Comparison of ENCODE assay signal across 8 cellular contexts in genomic region chr16:66516172-66516807, GRCh38. TPM values are rescaled to one million over a fixed set of nuclear protein-coding genes. Genes with fewer than 3 reads are reported as not detected.
DNase-seq lines count a peak whose midpoint lies in the region; ATAC-seq and TF ChIP-seq lines count a peak whose summit lies in the region.

No MANE protein-coding gene starts in this region.

- POLR2A ChIA-PET in AG04450 (lab: Yijun Ruan, JAX) = no interaction called here

- DNase-seq in AG04450 (ENCODE audit: low read depth, low spot score) (no peak), left lobe of liver (ENCODE audit: low spot score) (no peak), upper lobe of right lung (no peak), NCI-H2029 treated with DMSO at 0.1 percent for 48 hours (lab: John Stamatoyannopoulos, UW) (no peak), RKO (ENCODE audit: low spot score) (no peak)

- TF ChIP-seq CTCF in AG04450 (IDR thresholded peaks at IDR 0.05; ENCODE audit: low read depth, low read length) = no peak
- TF ChIP-seq CTCF in upper lobe of right lung (IDR thresholded peaks at IDR 0.05) = no peak

- CTCF ChIA-PET in AG04450 (lab: Charles Lee) = interaction anchor here (0.6 to 1.5 kb wide), 14 partner anchors 10 to 245 kb away, joined by 3 to 17 read pairs (median 6); no protein-coding TSS in a partner anchor

- ATAC-seq in GM21723 (IDR thresholded peaks at IDR 0.05; ENCODE audit: unreplicated experiment) (peak; percentile 3), SK-N-SH treated with all-trans-retinoic acid at 6 μM for 48 hours (no peak; the same call in 1 of the 3 replicates), left lobe of liver (peak; percentile 73), upper lobe of right lung (peak; percentile 3), HG02938 (IDR thresholded peaks at IDR 0.05; ENCODE audit: unreplicated experiment) (no peak)

- H3K36me3 ChIP-seq in upper lobe of right lung = no peaks in the 10 kb centered on the region

- H3K27ac ChIP-seq in AG04450 (ENCODE audit: low read depth, low read length) = peak overlapping the region; percentile 39
- H3K27ac ChIP-seq in upper lobe of right lung = peak overlapping the region; percentile 97

- intact Hi-C loops in upper lobe of right lung (cut with DNase I) = no loop called here

- no peaks in the 10 kb centered on the region; the same call in 1 of the 2 replicates for H3K9me3 ChIP-seq in AG04450 (ENCODE audit: control insufficient read depth, insufficient read depth, low read length)
- no peaks in the 10 kb centered on the region for H3K9me3 ChIP-seq in upper lobe of right lung

- peaks cover 80% of the 10 kb centered on the region for H3K4me1 ChIP-seq in upper lobe of right lung

- no peaks in the 10 kb centered on the region for H3K27me3 ChIP-seq in AG04450 (ENCODE audit: control insufficient read depth, insufficient read depth, low read length)
- H3K27me3 ChIP-seq in upper lobe of right lung = no peaks in the 10 kb centered on the region

- H3K4me3 ChIP-seq in AG04450 (ENCODE audit: low read depth, low read length) (no peak overlapping the region), upper lobe of right lung (no peak overlapping the region)

TF ChIP-seq in SK-N-SH treated with all-trans-retinoic acid at 6 μM for 48 hours, 23 proteins besides CTCF, POLR2A, EP300 and RAD21:
- TF ChIP-seq ZFP3 (CRISPR knock-in tag; IDR thresholded peaks at IDR 0.05) (no peak), BACH2 (CRISPR knock-in tag; IDR thresholded peaks at IDR 0.05; ENCODE audit: borderline replicate concordance) (no peak), GLIS3 (CRISPR knock-in tag; IDR thresholded peaks at IDR 0.05) (0 out of 2 replicates have a peak, but pooled peaks have one; percentile 15), ESRRG (CRISPR knock-in tag; IDR thresholded peaks at IDR 0.05) (no peak)

RNA-seq across cellular contexts. Expression of gene TK2, which starts 33.6 kb away (rescaled TPM):
- polyA plus RNA-seq in AG04450 (2011; rRNA removed) = 33.3 and 34.2 TPM in 2 replicates
- 41.1 and 42.9 TPM in 2 replicates for polyA minus RNA-seq in AG04450 (2011; rRNA and poly(A)+ RNA removed)
- total RNA-seq in left lobe of liver (39.0 TPM), upper lobe of right lung (36.1 TPM)

RNA-seq across cellular contexts. Expression of gene CKLF, which starts 36.1 kb away (rescaled TPM):
- polyA plus RNA-seq in AG04450 (2011; rRNA removed) = 52.6 and 56.2 TPM in 2 replicates
- polyA minus RNA-seq in AG04450 (2011; rRNA and poly(A)+ RNA removed) = 23.2 and 25.6 TPM in 2 replicates
- 10.5 TPM for total RNA-seq in left lobe of liver
- 57.6 TPM for total RNA-seq in upper lobe of right lung

RNA-seq across cellular contexts. Expression of gene CMTM1, which starts 49.9 kb away (rescaled TPM):
- 1.6 and 1.7 TPM in 2 replicates for polyA plus RNA-seq in AG04450 (2011; rRNA removed)
- polyA minus RNA-seq in AG04450 (2011; rRNA and poly(A)+ RNA removed) = 2.2 and 3.2 TPM in 2 replicates
- 0.98 TPM for total RNA-seq in left lobe of liver
- 8.4 TPM for total RNA-seq in upper lobe of right lung

Comparison
In these comparisons a context has a peak if more than half of its experiments do, and no peak if none do; other contexts are left out.
1. ATAC-seq: peak in GM21723 (single experiment), left lobe of liver (single experiment) and upper lobe of right lung (single experiment); none in SK-N-SH treated with all-trans-retinoic acid at 6 μM for 48 hours (single experiment) and HG02938 (single experiment).